1 cellular context compared by ENCODE assay signal in the genomic region with DNA sequence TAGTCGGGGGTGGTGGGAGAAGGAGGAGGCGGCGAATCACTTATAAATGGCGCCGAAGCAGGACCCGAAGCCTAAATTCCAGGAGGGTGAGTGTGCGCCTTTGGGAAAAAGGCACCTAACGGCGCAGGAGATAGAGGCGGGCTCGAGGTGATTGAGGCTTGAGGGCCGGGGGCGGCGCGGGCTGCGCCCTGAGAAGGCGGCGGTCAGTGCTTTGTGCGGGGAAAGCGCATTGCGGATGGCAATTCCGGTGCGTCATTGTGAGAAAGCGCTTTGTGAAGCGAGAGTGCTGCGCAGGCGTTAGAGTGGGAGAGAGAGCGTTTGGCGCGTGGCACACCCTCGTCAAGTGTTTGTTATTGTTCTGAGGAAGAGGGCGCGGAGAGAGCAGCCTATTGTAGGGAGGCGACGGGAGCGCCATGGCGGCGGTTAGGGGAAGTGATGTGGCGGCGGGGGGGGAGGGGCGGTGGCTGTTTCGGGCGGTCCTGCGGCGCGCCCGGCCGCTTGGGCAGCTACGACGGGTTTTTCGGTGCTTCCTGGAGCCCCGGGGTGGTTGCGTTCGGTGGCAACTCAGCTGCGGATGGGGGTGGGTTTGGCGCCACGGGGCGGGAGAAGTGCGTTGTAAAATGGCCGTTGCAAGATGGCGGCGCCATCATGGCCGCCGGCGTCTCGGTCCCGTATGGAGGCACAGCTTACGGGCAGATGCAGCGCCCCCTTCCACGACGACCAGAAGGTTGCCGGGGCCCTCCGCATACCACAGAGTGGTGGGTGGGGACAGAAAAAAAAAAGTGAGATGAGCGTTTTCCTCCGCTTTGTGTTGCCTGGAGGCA.
A peak's percentile ranks its signal among the peaks of the same experiment; 100 is the strongest.
TF ChIP-seq lines count a peak whose summit lies in the region.

No MANE protein-coding gene starts in this region.

TF ChIP-seq in A549, 52 proteins besides CTCF, POLR2A, EP300 and RAD21 (continued from another document):
- TF ChIP-seq, protein P1, sequence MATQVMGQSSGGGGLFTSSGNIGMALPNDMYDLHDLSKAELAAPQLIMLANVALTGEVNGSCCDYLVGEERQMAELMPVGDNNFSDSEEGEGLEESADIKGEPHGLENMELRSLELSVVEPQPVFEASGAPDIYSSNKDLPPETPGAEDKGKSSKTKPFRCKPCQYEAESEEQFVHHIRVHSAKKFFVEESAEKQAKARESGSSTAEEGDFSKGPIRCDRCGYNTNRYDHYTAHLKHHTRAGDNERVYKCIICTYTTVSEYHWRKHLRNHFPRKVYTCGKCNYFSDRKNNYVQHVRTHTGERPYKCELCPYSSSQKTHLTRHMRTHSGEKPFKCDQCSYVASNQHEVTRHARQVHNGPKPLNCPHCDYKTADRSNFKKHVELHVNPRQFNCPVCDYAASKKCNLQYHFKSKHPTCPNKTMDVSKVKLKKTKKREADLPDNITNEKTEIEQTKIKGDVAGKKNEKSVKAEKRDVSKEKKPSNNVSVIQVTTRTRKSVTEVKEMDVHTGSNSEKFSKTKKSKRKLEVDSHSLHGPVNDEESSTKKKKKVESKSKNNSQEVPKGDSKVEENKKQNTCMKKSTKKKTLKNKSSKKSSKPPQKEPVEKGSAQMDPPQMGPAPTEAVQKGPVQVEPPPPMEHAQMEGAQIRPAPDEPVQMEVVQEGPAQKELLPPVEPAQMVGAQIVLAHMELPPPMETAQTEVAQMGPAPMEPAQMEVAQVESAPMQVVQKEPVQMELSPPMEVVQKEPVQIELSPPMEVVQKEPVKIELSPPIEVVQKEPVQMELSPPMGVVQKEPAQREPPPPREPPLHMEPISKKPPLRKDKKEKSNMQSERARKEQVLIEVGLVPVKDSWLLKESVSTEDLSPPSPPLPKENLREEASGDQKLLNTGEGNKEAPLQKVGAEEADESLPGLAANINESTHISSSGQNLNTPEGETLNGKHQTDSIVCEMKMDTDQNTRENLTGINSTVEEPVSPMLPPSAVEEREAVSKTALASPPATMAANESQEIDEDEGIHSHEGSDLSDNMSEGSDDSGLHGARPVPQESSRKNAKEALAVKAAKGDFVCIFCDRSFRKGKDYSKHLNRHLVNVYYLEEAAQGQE (IDR thresholded peaks at IDR 0.05): peak; percentile 3; the same call in 1 of the 2 replicates
- no peak for TF ChIP-seq RNF2 (IDR thresholded peaks at IDR 0.05; ENCODE audit: borderline replicate concordance, low read depth)
- TF ChIP-seq CHD4 (IDR thresholded peaks at IDR 0.05; ENCODE audit: borderline replicate concordance): no peak
- no peak for TF ChIP-seq CHD2 (IDR thresholded peaks at IDR 0.05; ENCODE audit: low read length, partially characterized antibody)
- 0 out of 2 replicates have a peak, but pooled peaks have one; percentile 25 for TF ChIP-seq PBX3 (IDR thresholded peaks at IDR 0.05)
- TF ChIP-seq MAX (IDR thresholded peaks at IDR 0.05): peak; percentile 89
- TF ChIP-seq ESRRA (IDR thresholded peaks at IDR 0.05; ENCODE audit: borderline replicate concordance, low read length): no peak
- TF ChIP-seq CEBPB (IDR thresholded peaks at IDR 0.05): no peak; a peak in 1 of 4 replicates
- TF ChIP-seq, protein P2, sequence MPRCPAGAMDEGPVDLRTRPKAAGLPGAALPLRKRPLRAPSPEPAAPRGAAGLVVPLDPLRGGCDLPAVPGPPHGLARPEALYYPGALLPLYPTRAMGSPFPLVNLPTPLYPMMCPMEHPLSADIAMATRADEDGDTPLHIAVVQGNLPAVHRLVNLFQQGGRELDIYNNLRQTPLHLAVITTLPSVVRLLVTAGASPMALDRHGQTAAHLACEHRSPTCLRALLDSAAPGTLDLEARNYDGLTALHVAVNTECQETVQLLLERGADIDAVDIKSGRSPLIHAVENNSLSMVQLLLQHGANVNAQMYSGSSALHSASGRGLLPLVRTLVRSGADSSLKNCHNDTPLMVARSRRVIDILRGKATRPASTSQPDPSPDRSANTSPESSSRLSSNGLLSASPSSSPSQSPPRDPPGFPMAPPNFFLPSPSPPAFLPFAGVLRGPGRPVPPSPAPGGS (IDR thresholded peaks at IDR 0.05): 0 out of 3 replicates have a peak, but pooled peaks have one; percentile 17
- peak; percentile 46 for TF ChIP-seq MAFK (IDR thresholded peaks at IDR 0.05; ENCODE audit: partially characterized antibody)
- peak; percentile 83 for TF ChIP-seq HOXA7 (CRISPR knock-in tag; IDR thresholded peaks at IDR 0.05)
- peak; percentile 93 for TF ChIP-seq TFCP2L1 (CRISPR knock-in tag; IDR thresholded peaks at IDR 0.05)
- TF ChIP-seq HOXB5 (CRISPR knock-in tag; IDR thresholded peaks at IDR 0.05): no peak
- TF ChIP-seq ZNF302 (CRISPR knock-in tag; IDR thresholded peaks at IDR 0.05): no peak
- no peak for TF ChIP-seq RCOR1 (IDR thresholded peaks at IDR 0.05; ENCODE audit: low read depth, low read length)
- TF ChIP-seq SMC3 (IDR thresholded peaks at IDR 0.05): no peak; the same call in 2 of the 3 replicates
- TF ChIP-seq FOSL2 (IDR thresholded peaks at IDR 0.05): no peak
- peak; percentile 51 for TF ChIP-seq FOSL2 (CRISPR knock-in tag; IDR thresholded peaks at IDR 0.05)
- TF ChIP-seq ZFP36 (IDR thresholded peaks at IDR 0.05; ENCODE audit: borderline replicate concordance, partially characterized antibody): no peak
- TF ChIP-seq FOXS1 (CRISPR knock-in tag; IDR thresholded peaks at IDR 0.05): no peak
- no peak for TF ChIP-seq HES2 (IDR thresholded peaks at IDR 0.05)
- peak; percentile 53; the same call in 1 of the 2 replicates for TF ChIP-seq MYC (IDR thresholded peaks at IDR 0.05; ENCODE audit: borderline replicate concordance, low read length)
